ENCODE assay signal across 18 cellular contexts in genomic region chr14:103855734-103856095, GRCh38. TPM values are rescaled to one million over a fixed set of nuclear protein-coding genes. Genes with fewer than 3 reads are reported as not detected.
A peak's percentile ranks its signal among the peaks of the same experiment; 100 is the strongest.
DNase-seq lines count a peak whose midpoint lies in the region; ATAC-seq, FAIRE-seq and TF ChIP-seq lines count a peak whose summit lies in the region.
"Had no signal": no experiment of that assay in that cellular context is flagged by ENCODE, and none has a peak within 500 bp of the region (broad histone marks: within the 10 kb centered on the region; RNA-seq: fewer than 3 reads in every experiment).

No MANE protein-coding gene starts in this region.

- FAIRE-seq in endothelial cell of umbilical vein (lab: Jason Lieb, UNC), result no peak
- FAIRE-seq: A549 had no signal

- H3K14ac ChIP-seq in neuronal stem cell (ENCODE audit: low read length), result no peak overlapping the region

- H2AFZ ChIP-seq in endothelial cell of umbilical vein (ENCODE audit: low read depth, low read length) (peak overlapping the region; percentile 87), neuronal stem cell (ENCODE audit: low read length) (peak overlapping the region; percentile 85)

- no TSS peak for BruUV-seq in endothelial cell of umbilical vein (replicated peaks; lab: Mats Ljungman, UMichigan)

- DNase-seq in heart right ventricle (no peak), left cardiac atrium (no peak), endothelial cell of umbilical vein (ENCODE audit: low read depth, low spot score) (no peak), neuronal stem cell (ENCODE audit: low spot score) (no peak), transverse colon (no peak), HuH-7.5 (ENCODE audit: low spot score) (no peak), islet precursor cell (no peak)
- no peak for DNase-seq in stimulated activated CD4-positive, alpha-beta T cell treated with anti-CD3 and anti-CD28 coated beads, Interleukin-4, amount 100 ng/mL, for 1 hour
- DNase-seq: activated CD4-positive, CD25-positive, alpha-beta regulatory T cell; activated CD8-positive, alpha-beta memory T cell treated with anti-CD3 and anti-CD28 coated beads for 24 hours; CD4-positive, CD25-positive, alpha-beta regulatory T cell; DND-41; foreskin melanocyte; RPMI8226; T-helper 1 cell had no signal

- H4K8ac ChIP-seq in neuronal stem cell (ENCODE audit: low read depth, low read length), result no peak overlapping the region

- no peak for TF ChIP-seq CTCF in heart right ventricle (IDR thresholded peaks at IDR 0.05)
- no peak for TF ChIP-seq CTCF in endothelial cell of umbilical vein (IDR thresholded peaks at IDR 0.05; ENCODE audit: extremely low read depth in 1 of 2, insufficient read depth in 1 of 2, low read depth in 1 of 2, low read length in 2 of 2)
- TF ChIP-seq CTCF in transverse colon (IDR thresholded peaks at IDR 0.05), result no peak

- H4K20me1 ChIP-seq in endothelial cell of umbilical vein (replicated peaks; ENCODE audit: control insufficient read depth, extremely low read depth, insufficient read depth, low read length), result no peaks in the 10 kb centered on the region

- intact Hi-C loops in heart right ventricle (cut with DNase I) (no loop called here), left cardiac atrium (cut with DNase I) (no loop called here), endothelial cell of umbilical vein (cut with micrococcal nuclease) (loop anchor here (1.0 to 2.0 kb wide), 3 partner anchors 8 to 45 kb away; partner anchors contain the start of gene PPP1R13B), transverse colon (cut with DNase I; ENCODE audit: low total_unique reads) (no loop called here)

- dilution Hi-C loops in endothelial cell of umbilical vein (cut with MboI; ENCODE audit: extremely low pct_ligation_motif_present, low sequenced_read_pairs), result no loop called here

- H2AK5ac ChIP-seq in neuronal stem cell (ENCODE audit: low read depth, low read length), result peak overlapping the region; percentile 88

- H2BK12ac ChIP-seq in neuronal stem cell (ENCODE audit: low read length), result peak overlapping the region; percentile 18

- ATAC-seq in heart right ventricle (peak in 1 of 8 donors; percentile 2), left cardiac atrium (no peak)

- peak overlapping the region; percentile 46 for H2BK5ac ChIP-seq in neuronal stem cell (ENCODE audit: low read length)

- H3K4me1 ChIP-seq in heart right ventricle (peaks cover 2 to 42% (median 27%) of the 10 kb centered on the region in 9 donors), endothelial cell of umbilical vein (ENCODE audit: control insufficient read depth, extremely low read depth, insufficient read depth, low read length) (peaks cover 24% of the 10 kb centered on the region), neuronal stem cell (ENCODE audit: control insufficient read depth in 2 of 2, insufficient read depth in 1 of 2, low read depth in 1 of 2, low read length in 2 of 2) (peaks cover 16 to 21% of the 10 kb centered on the region in 2 donors), transverse colon (peaks cover 0 to 9% (median 8%) of the 10 kb centered on the region in 4 donors)
- H3K4me1 ChIP-seq: A549, right lobe of liver had no signal

- H3K4me3 ChIP-seq in heart right ventricle, result no peak overlapping the region
- no peak overlapping the region for H3K4me3 ChIP-seq in endothelial cell of umbilical vein (replicated peaks in 1 of 3; ENCODE audit: insufficient read depth in 1 of 3, low read depth in 1 of 3, low read length in 3 of 3)
- no peak overlapping the region for H3K4me3 ChIP-seq in neuronal stem cell (ENCODE audit: low read length in 2 of 2)
- no peak overlapping the region for H3K4me3 ChIP-seq in transverse colon
- H3K4me3 ChIP-seq: A549, right lobe of liver had no signal

- in situ Hi-C loops in transverse colon (cut with MboI; ENCODE audit: low pct_ligation_motif_present in 1 of 4, low pct_unique_long_range_greater_than_20kb in 1 of 4, low sequenced_read_pairs in 3 of 4), result no loop called here

- H3K4me2 ChIP-seq in endothelial cell of umbilical vein (ENCODE audit: insufficient read depth, low read length), result no peak overlapping the region
- H3K4me2 ChIP-seq in neuronal stem cell (ENCODE audit: insufficient read depth, low read length, poor library complexity, severe bottlenecking), result no peak overlapping the region
- H3K4me2 ChIP-seq: A549, KMS-11 had no signal

- POLR2A ChIA-PET in endothelial cell of umbilical vein (lab: Charles Lee), result no interaction called here

- H3K79me1 ChIP-seq in neuronal stem cell (ENCODE audit: low read depth, low read length), result no peaks in the 10 kb centered on the region

- no peak overlapping the region for H3K23ac ChIP-seq in neuronal stem cell (ENCODE audit: low read depth, low read length, poor library complexity)

- peak overlapping the region; percentile 2 for H3K18ac ChIP-seq in neuronal stem cell (ENCODE audit: low read length)

- H3K36me3 ChIP-seq in heart right ventricle, result no peaks in the 10 kb centered on the region
- H3K36me3 ChIP-seq in endothelial cell of umbilical vein (ENCODE audit: control insufficient read depth in 2 of 2, extremely low read depth in 1 of 2, insufficient read depth in 2 of 2, low read length in 2 of 2), result no peaks in the 10 kb centered on the region
- no peaks in the 10 kb centered on the region for H3K36me3 ChIP-seq in neuronal stem cell (replicated peaks in 1 of 2; ENCODE audit: control insufficient read depth in 2 of 2, insufficient read depth in 2 of 2, low read length in 2 of 2)
- no peaks in the 10 kb centered on the region for H3K36me3 ChIP-seq in transverse colon
- H3K36me3 ChIP-seq: right lobe of liver had no signal

- H3K4ac ChIP-seq in neuronal stem cell (ENCODE audit: low read length), result no peak overlapping the region

- TF ChIP-seq EP300 in transverse colon (IDR thresholded peaks at IDR 0.05; ENCODE audit: low read depth), result no peak

- H3K79me2 ChIP-seq in endothelial cell of umbilical vein (ENCODE audit: control insufficient read depth, insufficient read depth, low read length), result no peaks in the 10 kb centered on the region

- no peaks in the 10 kb centered on the region for H3K9me1 ChIP-seq in endothelial cell of umbilical vein (replicated peaks; ENCODE audit: control insufficient read depth, extremely low read depth, insufficient read depth, low read length)

- CTCF ChIA-PET in endothelial cell of umbilical vein (lab: Charles Lee), result interaction anchor here (1.2 to 2.1 kb wide), 3 partner anchors 45 to 54 kb away, joined by 3 to 7 read pairs (median 6); no protein-coding TSS in a partner anchor

- H3K27ac ChIP-seq in heart right ventricle, result peak overlapping the region in 9 of 10 donors; percentile 45 to 84 (median 71)
- H3K27ac ChIP-seq in endothelial cell of umbilical vein (ENCODE audit: insufficient read depth, low read depth, low read length), result no peak overlapping the region
- no peak overlapping the region for H3K27ac ChIP-seq in neuronal stem cell (replicated peaks; ENCODE audit: low read length)
- no peak overlapping the region for H3K27ac ChIP-seq in transverse colon
- H3K27ac ChIP-seq: A549, KMS-11, right lobe of liver had no signal

- H2BK15ac ChIP-seq in neuronal stem cell (ENCODE audit: low read length), result peak overlapping the region; percentile 86

- H4K91ac ChIP-seq in neuronal stem cell (ENCODE audit: low read depth, low read length, poor library complexity), result no peak overlapping the region

- 66 to 71% methylated on average over 6 of the region's 6 CpGs for WGBS in heart right ventricle, 2 donors
- no CpG with 5 or more reads among the region's 6 CpGs for WGBS in neuronal stem cell (ENCODE audit: extremely low coverage in 2 of 2, insufficient read length in 2 of 2, insufficient replicate concordance in 1 of 2), 2 donors
- 67% methylated on average over 6 of the region's 6 CpGs; no CpG with 5 or more reads in 1 of the 2 donors for WGBS in transverse colon (ENCODE audit: low coverage in 1 of 2), 2 donors

- H3K9me3 ChIP-seq in heart right ventricle (no peaks in the 10 kb centered on the region), endothelial cell of umbilical vein (replicated peaks; ENCODE audit: control insufficient read depth, insufficient read depth, low read length) (no peaks in the 10 kb centered on the region), neuronal stem cell (replicated peaks in 1 of 2; ENCODE audit: control insufficient read depth in 2 of 2, insufficient read depth in 1 of 2, low read depth in 1 of 2, low read length in 2 of 2) (no peaks in the 10 kb centered on the region), transverse colon (no peaks in the 10 kb centered on the region)
- H3K9me3 ChIP-seq: A549, right lobe of liver had no signal

- H3K27me3 ChIP-seq in heart right ventricle (no peaks in the 10 kb centered on the region), endothelial cell of umbilical vein (ENCODE audit: control insufficient read depth in 2 of 2, insufficient read depth in 2 of 2, low read length in 2 of 2) (no peaks in the 10 kb centered on the region), neuronal stem cell (ENCODE audit: control insufficient read depth in 3 of 3, insufficient read depth in 3 of 3, low read depth in 1 of 3, low read length in 3 of 3) (peaks cover 0 to 31% (median 0%) of the 10 kb centered on the region in 3 experiments), transverse colon (no peaks in the 10 kb centered on the region)
- H3K27me3 ChIP-seq: right lobe of liver had no signal

- H3K9ac ChIP-seq in endothelial cell of umbilical vein (replicated peaks; ENCODE audit: extremely low read depth, insufficient read depth, low read length), result no peak overlapping the region
- H3K9ac ChIP-seq in neuronal stem cell (ENCODE audit: low read depth, low read length, poor library complexity), result no peak overlapping the region
- H3K9ac ChIP-seq: KMS-11 had no signal

- TF ChIP-seq POLR2A in endothelial cell of umbilical vein (IDR thresholded peaks at IDR 0.05; ENCODE audit: low read depth, low read length) (no peak), transverse colon (IDR thresholded peaks at IDR 0.05) (no peak)

- H2BK120ac ChIP-seq in neuronal stem cell (ENCODE audit: low read depth, low read length), result peak overlapping the region; percentile 65

RNA-seq across cellular contexts. Expression of gene PPP1R13B, which starts 8.3 kb away (rescaled TPM):
- total RNA-seq in heart right ventricle (100 to 1,000 TPM in 2 of 10 donors, 10 to 100 TPM in 8; 64.8 to 124 (median 77.0) TPM), left cardiac atrium (10 to 100 TPM; 63.0 to 89.3 TPM), endothelial cell of umbilical vein (29.3 and 30.0 TPM in 2 replicates), transverse colon (100 to 1,000 TPM in 1 of 4 donors, 10 to 100 TPM in 3; 31.0 to 109 (median 42.0) TPM)
- polyA plus RNA-seq in heart right ventricle (10 to 100 TPM; 21.6 to 70.2 TPM), endothelial cell of umbilical vein (10.0 and 10.7 TPM in 2 replicates)
- 7.4 and 7.7 TPM in 2 replicates for polyA plus RNA-seq in endothelial cell of umbilical vein (2011; cell fraction: cytosol; rRNA removed)
- 51.1 and 55.4 TPM in 2 replicates for polyA plus RNA-seq in endothelial cell of umbilical vein (2011; cell fraction: nucleus; rRNA removed)
- polyA plus RNA-seq in endothelial cell of umbilical vein (2012), result 10.0 and 12.4 TPM in 2 replicates
- 14.4 and 24.9 TPM in 2 replicates for polyA minus RNA-seq in endothelial cell of umbilical vein
- polyA minus RNA-seq in endothelial cell of umbilical vein (2011; cell fraction: cytosol; rRNA and poly(A)+ RNA removed), result 4.2 TPM
- 25.2 and 30.9 TPM in 2 replicates for polyA minus RNA-seq in endothelial cell of umbilical vein (2011; cell fraction: nucleus; rRNA and poly(A)+ RNA removed)
- polyA plus RNA-seq in neuronal stem cell (2013, experiment 1 of 2), result 2.1 TPM
- polyA plus RNA-seq in neuronal stem cell (2013, experiment 2 of 2), result 1.6 TPM

Comparison
In these comparisons a context has a peak if more than half of its experiments do, and no peak if none do; other contexts are left out.
1. H3K27ac ChIP-seq: peak in heart right ventricle (9 of 10); none in endothelial cell of umbilical vein (single experiment), neuronal stem cell (single experiment) and transverse colon (0 of 4).